18 cellular contexts compared by ENCODE assay signal in genomic region chr14:33737446-33737845, GRCh38.
DNase-seq lines count a peak whose midpoint lies in the region; ATAC-seq and TF ChIP-seq lines count a peak whose summit lies in the region.
"Had no signal": no experiment of that assay in that cellular context is flagged by ENCODE, and none has a peak within 500 bp of the region (broad histone marks: within the 10 kb centered on the region; RNA-seq: fewer than 3 reads in every experiment).

No MANE protein-coding gene starts in this region.

- H3K9me3 Mint-ChIP-seq in activated CD8-positive, alpha-beta T cell treated with anti-CD3 and anti-CD28 coated beads for 36 hours, result no peaks in the 10 kb centered on the region
- H3K9me3 Mint-ChIP-seq: stimulated activated naive B cell treated with anti-CD40 and anti-IgM and Interleukin-4, amounts not matched to agents 10 μg/mL and 1 μg/mL and 100 μg/mL, for 72 hours had no signal

- intact Hi-C loops in activated CD8-positive, alpha-beta T cell treated with anti-CD3 and anti-CD28 coated beads for 36 hours (cut with micrococcal nuclease), result no loop called here

- H3K27ac Mint-ChIP-seq in activated CD8-positive, alpha-beta T cell treated with anti-CD3 and anti-CD28 coated beads for 36 hours, result no peak overlapping the region
- H3K27ac Mint-ChIP-seq: activated T-cell treated with anti-CD3 and anti-CD28 coated beads, Interleukin-2, amount 50 U/mL, for 72 hours; stimulated activated naive B cell treated with anti-CD40 and anti-IgM and Interleukin-4, amounts not matched to agents 10 μg/mL and 1 μg/mL and 100 μg/mL, for 72 hours had no signal

- TF ChIP-seq CTCF in activated CD8-positive, alpha-beta T cell treated with anti-CD3 and anti-CD28 coated beads for 36 hours (IDR thresholded peaks at IDR 0.05), result no peak

- H3K27me3 Mint-ChIP-seq in activated CD8-positive, alpha-beta T cell treated with anti-CD3 and anti-CD28 coated beads for 36 hours, result no peaks in the 10 kb centered on the region
- H3K27me3 Mint-ChIP-seq: stimulated activated naive B cell treated with anti-CD40 and anti-IgM and Interleukin-4, amounts not matched to agents 10 μg/mL and 1 μg/mL and 100 μg/mL, for 72 hours had no signal

- no peak overlapping the region for H3K4me3 Mint-ChIP-seq in activated CD8-positive, alpha-beta T cell treated with anti-CD3 and anti-CD28 coated beads for 36 hours
- H3K4me3 Mint-ChIP-seq: activated T-cell treated with anti-CD3 and anti-CD28 coated beads, Interleukin-2, amount 50 U/mL, for 72 hours; stimulated activated naive B cell treated with anti-CD40 and anti-IgM and Interleukin-4, amounts not matched to agents 10 μg/mL and 1 μg/mL and 100 μg/mL, for 72 hours had no signal

- CTCF ChIA-PET in activated CD8-positive, alpha-beta T cell treated with anti-CD3 and anti-CD28 coated beads for 36 hours (lab: Charles Lee), result no interaction called here

- H3K4me1 Mint-ChIP-seq in activated CD8-positive, alpha-beta T cell treated with anti-CD3 and anti-CD28 coated beads for 36 hours (ENCODE audit: low read depth), result peaks cover 8% of the 10 kb centered on the region
- H3K4me1 Mint-ChIP-seq: stimulated activated naive B cell treated with anti-CD40 and anti-IgM and Interleukin-4, amounts not matched to agents 10 μg/mL and 1 μg/mL and 100 μg/mL, for 72 hours had no signal

- POLR2A ChIA-PET in activated CD8-positive, alpha-beta T cell treated with anti-CD3 and anti-CD28 coated beads for 36 hours (lab: Charles Lee), result no interaction called here

- DNase-seq in AG20443 (ENCODE audit: low spot score), result peak; percentile 61
- peak; percentile 3 for DNase-seq in LHCN-M2 (ENCODE audit: low read depth)
- peak; percentile 1 for DNase-seq in dermis blood vessel endothelial cell
- DNase-seq in kidney tubule cell (ENCODE audit: low spot score), result peak; percentile 88
- DNase-seq in iPS-NIHi11 (ENCODE audit: low spot score), result no peak
- no peak for DNase-seq in stimulated activated naive CD8-positive, alpha-beta T cell treated with anti-CD3 and anti-CD28 coated beads, Interleukin-15, Interleukin-2, amounts not matched to agents 100 U/mL and 50 U/mL, for 24 hours
- no peak for DNase-seq in activated CD8-positive, alpha-beta T cell treated with anti-CD3 and anti-CD28 coated beads for 36 hours
- DNase-seq in activated naive CD4-positive, alpha-beta T cell treated with anti-CD3 and anti-CD28 coated beads, Interleukin-2, amount 50 U/mL, for 16 hours, result no peak
- DNase-seq: activated T-cell treated with anti-CD3 and anti-CD28 coated beads, Interleukin-2, amount 50 U/mL, for 72 hours; adrenal gland; AML-193; erythroblast; GOT3; hippocampal formation; NCI-H1694; NCI-H510A treated with DMSO at 0.1 percent for 48 hours; spleen; stimulated activated naive B cell treated with anti-CD40 and anti-IgM and Interleukin-4, amounts not matched to agents 10 μg/mL and 1 μg/mL and 100 μg/mL, for 72 hours had no signal

- H3K36me3 Mint-ChIP-seq in activated CD8-positive, alpha-beta T cell treated with anti-CD3 and anti-CD28 coated beads for 36 hours (ENCODE audit: low read depth), result no peaks in the 10 kb centered on the region
- H3K36me3 Mint-ChIP-seq: stimulated activated naive B cell treated with anti-CD40 and anti-IgM and Interleukin-4, amounts not matched to agents 10 μg/mL and 1 μg/mL and 100 μg/mL, for 72 hours had no signal

- ATAC-seq in stimulated activated naive CD8-positive, alpha-beta T cell treated with anti-CD3 and anti-CD28 coated beads, Interleukin-15, Interleukin-2, amounts not matched to agents 100 U/mL and 50 U/mL, for 24 hours, result no peak
- ATAC-seq in activated CD8-positive, alpha-beta T cell treated with anti-CD3 and anti-CD28 coated beads for 36 hours, result no peak
- ATAC-seq: activated T-cell treated with anti-CD3 and anti-CD28 coated beads, Interleukin-2, amount 50 U/mL, for 72 hours; stimulated activated naive B cell treated with anti-CD40 and anti-IgM and Interleukin-4, amounts not matched to agents 10 μg/mL and 1 μg/mL and 100 μg/mL, for 72 hours had no signal

Comparison
In these comparisons a context has a peak if more than half of its experiments do, and no peak if none do; other contexts are left out.
1. DNase-seq: peak in AG20443 (single experiment), LHCN-M2 (single experiment), dermis blood vessel endothelial cell (single experiment) and kidney tubule cell (single experiment); none in iPS-NIHi11 (single experiment), stimulated activated naive CD8-positive, alpha-beta T cell treated with anti-CD3 and anti-CD28 coated beads, Interleukin-15, Interleukin-2, amounts not matched to agents 100 U/mL and 50 U/mL, for 24 hours (single experiment), activated CD8-positive, alpha-beta T cell treated with anti-CD3 and anti-CD28 coated beads for 36 hours (single experiment) and activated naive CD4-positive, alpha-beta T cell treated with anti-CD3 and anti-CD28 coated beads, Interleukin-2, amount 50 U/mL, for 16 hours (single experiment).